Comparison of ENCODE assay signal across 14 cellular contexts in the genomic region with DNA sequence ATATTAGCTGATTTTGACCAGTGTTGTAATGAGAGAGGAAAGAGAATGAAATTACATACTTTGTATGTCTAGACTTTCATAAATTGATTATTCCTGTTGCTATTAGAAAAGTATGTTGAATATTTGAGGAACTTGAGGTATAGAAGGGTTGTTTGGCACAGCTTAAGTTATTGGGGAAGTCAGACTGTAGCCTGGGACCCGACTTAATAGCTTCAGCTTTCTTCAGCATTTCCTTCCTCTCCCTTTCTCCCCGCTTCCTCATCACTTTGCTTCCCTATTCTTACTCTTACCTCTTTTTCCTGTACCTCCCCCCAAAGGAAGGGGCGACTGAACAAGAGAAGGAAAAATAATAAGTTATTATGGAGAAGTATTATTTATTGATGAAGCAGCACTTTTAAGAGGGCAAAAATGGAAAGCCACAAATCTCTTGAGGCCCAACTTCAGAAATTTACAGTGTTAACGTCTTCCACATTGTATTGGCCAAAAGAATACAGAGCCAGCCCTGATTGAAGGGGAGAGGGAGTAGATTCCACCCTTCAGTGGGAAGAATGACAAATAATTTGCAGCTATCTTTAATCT. TPM values are rescaled to one million over a fixed set of nuclear protein-coding genes. Genes with fewer than 3 reads are reported as not detected.
DNase-seq lines count a peak whose midpoint lies in the region; ATAC-seq, FAIRE-seq and TF ChIP-seq lines count a peak whose summit lies in the region.
"Had no signal": no experiment of that assay in that cellular context is flagged by ENCODE, and none has a peak within 500 bp of the region (broad histone marks: within the 10 kb centered on the region; RNA-seq: fewer than 3 reads in every experiment).

No MANE protein-coding gene starts in this region.

- H3K4me3 Mint-ChIP-seq in activated naive CD8-positive, alpha-beta T cell = no peak overlapping the region
- no peak overlapping the region for H3K4me3 Mint-ChIP-seq in activated naive CD8-positive, alpha-beta T cell treated with anti-CD3 and anti-CD28 coated beads, Interleukin-2, amount 50 U/mL, for 24 hours
- H3K4me3 Mint-ChIP-seq: activated naive CD8-positive, alpha-beta T cell treated with anti-CD3 and anti-CD28 coated beads, Interleukin-2, amount 10 ng/mL, durations not matched to agents 7 days and 5 days had no signal

- WGBS in thyroid gland, 2 donors = 67 to 68% methylated on average over 4 of the region's 4 CpGs

- intact Hi-C loops in left ventricle myocardium superior (cut with micrococcal nuclease) = no loop called here
- intact Hi-C loops in thyroid gland (cut with DNase I) = no loop called here

- DNase-seq in activated naive CD8-positive, alpha-beta T cell treated with anti-CD3 and anti-CD28 coated beads, Interleukin-2, amount 50 U/mL, for 24 hours = no peak
- DNase-seq in OCI-M1 (lab: John Stamatoyannopoulos, UW) = peak; percentile 36
- no peak for DNase-seq in left ventricle myocardium superior
- DNase-seq in thyroid gland = no peak
- no peak for DNase-seq in DMS 273 treated with DMSO at 0.1 percent for 48 hours (lab: John Stamatoyannopoulos, UW)
- no peak for DNase-seq in RCC 7860 (ENCODE audit: low spot score)
- no peak for DNase-seq in HuH-7.5 (ENCODE audit: low spot score)
- DNase-seq: activated CD4-positive, alpha-beta T cell treated with anti-CD3 and anti-CD28 coated beads for 4 hours; activated naive CD8-positive, alpha-beta T cell treated with anti-CD3 and anti-CD28 coated beads, Interleukin-2, amount 10 ng/mL, durations not matched to agents 7 days and 5 days; effector memory CD8-positive, alpha-beta T cell; NCI-H1694 treated with DMSO at 0.1 percent for 48 hours had no signal

- H3K36me3 ChIP-seq in thyroid gland = no peaks in the 10 kb centered on the region

- H3K9me3 Mint-ChIP-seq in activated naive CD8-positive, alpha-beta T cell (ENCODE audit: low read depth) = no peaks in the 10 kb centered on the region
- no peaks in the 10 kb centered on the region for H3K9me3 Mint-ChIP-seq in activated naive CD8-positive, alpha-beta T cell treated with anti-CD3 and anti-CD28 coated beads, Interleukin-2, amount 50 U/mL, for 24 hours
- H3K9me3 Mint-ChIP-seq: activated naive CD8-positive, alpha-beta T cell treated with anti-CD3 and anti-CD28 coated beads, Interleukin-2, amount 10 ng/mL, durations not matched to agents 7 days and 5 days; effector memory CD8-positive, alpha-beta T cell had no signal

- no peaks in the 10 kb centered on the region for H3K27me3 ChIP-seq in thyroid gland

- no peak for TF ChIP-seq POLR2A in thyroid gland (IDR thresholded peaks at IDR 0.05)

- FAIRE-seq in RCC 7860 (lab: Jason Lieb, UNC) = no peak
- FAIRE-seq: A204.1 had no signal

- H3K27me3 Mint-ChIP-seq in activated naive CD8-positive, alpha-beta T cell = no peaks in the 10 kb centered on the region
- no peaks in the 10 kb centered on the region for H3K27me3 Mint-ChIP-seq in activated naive CD8-positive, alpha-beta T cell treated with anti-CD3 and anti-CD28 coated beads, Interleukin-2, amount 50 U/mL, for 24 hours
- H3K27me3 Mint-ChIP-seq: activated naive CD8-positive, alpha-beta T cell treated with anti-CD3 and anti-CD28 coated beads, Interleukin-2, amount 10 ng/mL, durations not matched to agents 7 days and 5 days; effector memory CD8-positive, alpha-beta T cell had no signal

- H3K4me1 Mint-ChIP-seq in activated naive CD8-positive, alpha-beta T cell (ENCODE audit: low read depth) = peaks cover 95% of the 10 kb centered on the region
- H3K4me1 Mint-ChIP-seq in activated naive CD8-positive, alpha-beta T cell treated with anti-CD3 and anti-CD28 coated beads, Interleukin-2, amount 50 U/mL, for 24 hours = peaks cover 94% of the 10 kb centered on the region

- peaks cover 6% of the 10 kb centered on the region for H3K36me3 Mint-ChIP-seq in activated naive CD8-positive, alpha-beta T cell
- H3K36me3 Mint-ChIP-seq in activated naive CD8-positive, alpha-beta T cell treated with anti-CD3 and anti-CD28 coated beads, Interleukin-2, amount 50 U/mL, for 24 hours (ENCODE audit: low read depth) = peaks cover 8% of the 10 kb centered on the region

- peak overlapping the region; percentile 67 for H3K27ac Mint-ChIP-seq in activated naive CD8-positive, alpha-beta T cell
- no peak overlapping the region for H3K27ac Mint-ChIP-seq in activated naive CD8-positive, alpha-beta T cell treated with anti-CD3 and anti-CD28 coated beads, Interleukin-2, amount 50 U/mL, for 24 hours
- H3K27ac Mint-ChIP-seq: activated naive CD8-positive, alpha-beta T cell treated with anti-CD3 and anti-CD28 coated beads, Interleukin-2, amount 10 ng/mL, durations not matched to agents 7 days and 5 days had no signal

- no peak for TF ChIP-seq CTCF in thyroid gland (IDR thresholded peaks at IDR 0.05)

- no peaks in the 10 kb centered on the region for H3K9me3 ChIP-seq in thyroid gland

- no peak overlapping the region for H3K4me3 ChIP-seq in thyroid gland (replicated peaks in 1 of 3)

- H3K27ac ChIP-seq in thyroid gland = peak overlapping the region in 2 of 3 donors; percentile 31 to 42

- no peak for ATAC-seq in activated naive CD8-positive, alpha-beta T cell treated with anti-CD3 and anti-CD28 coated beads, Interleukin-2, amount 50 U/mL, for 24 hours
- ATAC-seq in left ventricle myocardium superior = peak; percentile 27
- ATAC-seq: effector memory CD8-positive, alpha-beta T cell; Panc1 had no signal

- H3K4me1 ChIP-seq in thyroid gland = peaks cover 51 to 69% of the 10 kb centered on the region in 2 donors

RNA-seq across cellular contexts. Expression of gene SENP6, which starts 7.4 kb away (rescaled TPM):
- total RNA-seq in left ventricle myocardium superior = 57.7 TPM
- 100 to 1,000 TPM; 154 to 255 (median 170) TPM for total RNA-seq in thyroid gland
